ENCODE assay signal across 8 cellular contexts in the genomic region with DNA sequence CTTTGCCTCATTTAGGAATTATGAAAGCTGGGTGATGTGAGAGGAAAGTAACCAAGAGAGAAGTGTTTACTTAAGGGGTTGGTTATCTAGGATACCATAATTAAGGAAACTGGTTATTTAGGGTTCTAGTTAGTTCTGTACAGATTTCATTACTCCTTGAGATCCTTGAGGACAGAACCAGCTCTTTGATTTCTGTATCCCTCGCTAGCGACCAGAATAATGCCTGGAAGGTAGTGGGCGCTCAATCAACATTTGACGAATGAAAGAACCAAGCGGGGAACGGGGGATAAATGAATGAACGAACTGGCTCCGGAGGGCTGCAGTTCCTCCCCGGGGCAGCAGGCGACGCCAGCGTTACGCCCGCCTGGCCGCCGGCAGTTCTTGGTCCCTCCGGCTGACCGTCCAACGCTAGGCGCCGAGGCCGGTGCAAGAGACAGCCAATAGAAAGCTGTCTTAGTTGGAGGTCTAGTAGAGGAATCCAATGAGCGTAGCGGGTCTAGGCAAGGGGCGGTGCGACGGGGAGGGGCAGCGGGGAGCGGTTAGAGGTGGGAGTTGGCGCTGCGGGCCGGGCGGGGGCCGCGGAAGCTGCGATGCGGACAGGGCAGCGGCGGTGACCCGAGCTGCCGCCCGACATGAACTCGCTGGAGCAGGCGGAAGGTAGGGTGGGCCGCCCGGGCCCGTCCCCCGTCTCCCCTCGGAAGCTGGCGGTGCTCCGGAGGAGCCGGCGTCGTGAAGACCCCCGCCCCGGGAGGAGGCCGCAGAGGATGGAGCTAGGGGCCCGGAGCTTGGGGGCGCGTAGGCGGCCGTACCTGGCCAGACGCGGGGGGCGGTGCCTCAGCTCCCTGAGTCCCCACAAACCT. TPM values are rescaled to one million over a fixed set of nuclear protein-coding genes. Genes with fewer than 3 reads are reported as not detected.
DNase-seq lines count a peak whose midpoint lies in the region; ATAC-seq and TF ChIP-seq lines count a peak whose summit lies in the region.

A gene with protein sequence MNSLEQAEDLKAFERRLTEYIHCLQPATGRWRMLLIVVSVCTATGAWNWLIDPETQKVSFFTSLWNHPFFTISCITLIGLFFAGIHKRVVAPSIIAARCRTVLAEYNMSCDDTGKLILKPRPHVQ (plus strand): TSS at position 542 of the 860 bp plus-strand sequence. CDS start 91 bp downstream, at position 633.

- 0 out of 2 replicates have a peak, but pooled peaks cover 4% of the 10 kb centered on the region for H3K27me3 ChIP-seq in PC-3 (ENCODE audit: low read length)
- H3K27me3 ChIP-seq in mucosa of rectum (ENCODE audit: control insufficient read depth in 2 of 2, insufficient read depth in 2 of 2, low read length in 2 of 2) = no peaks in the 10 kb centered on the region

- H3K4me2 ChIP-seq in PC-3 (ENCODE audit: low read length) = peak within 1 kb of the TSS; percentile 87

- BruUV-seq in PC-3 (replicated peaks; lab: Mats Ljungman, UMichigan) = no TSS peak

- TF ChIP-seq CTCF in PC-3 (conservative IDR thresholded peaks at IDR 0.05; ENCODE audit: low read depth, low read length) (peak; percentile 91), epithelial cell of proximal tubule (conservative IDR thresholded peaks at IDR 0.05; ENCODE audit: low read depth, low read length) (peak; percentile 98)

- H3F3A ChIP-seq in PC-3 (ENCODE audit: low read length, unreplicated experiment) = no peaks in the 10 kb centered on the region

- H3K27ac ChIP-seq in PC-3 (ENCODE audit: low read length) (no peak within 1 kb of the TSS), mucosa of rectum (ENCODE audit: low read depth in 2 of 2, low read length in 2 of 2) (peak within 1 kb of the TSS; percentile 80 to 84)

- H3K9me2 ChIP-seq in PC-3 (replicated peaks; ENCODE audit: low read length) = no peaks in the 10 kb centered on the region

- H3K4me1 ChIP-seq in PC-3 (ENCODE audit: insufficient read depth, low read length) (peaks cover 6% of the 10 kb centered on the region), mucosa of rectum (ENCODE audit: control insufficient read depth in 2 of 2, insufficient read depth in 2 of 2, low read length in 2 of 2) (peaks cover 5 to 6% of the 10 kb centered on the region in 2 donors)

- H3K36me3 ChIP-seq in PC-3 (ENCODE audit: low read depth, low read length) = peaks cover 3% of the 10 kb centered on the region; the same call in 1 of the 2 replicates
- H3K36me3 ChIP-seq in mucosa of rectum (ENCODE audit: control insufficient read depth in 2 of 2, insufficient read depth in 2 of 2, low read length in 2 of 2) = no peaks in the 10 kb centered on the region

- intact Hi-C loops in PC-3 (cut with micrococcal nuclease) = loop anchor here (1.0 to 10.0 kb wide), 5 partner anchors 42 to 640 kb away; partner anchors contain the start of genes BRD7 and HEATR3

- H4K20me1 ChIP-seq in PC-3 (ENCODE audit: low read length) = no peaks in the 10 kb centered on the region

- ATAC-seq in GM21619 (IDR thresholded peaks at IDR 0.05; ENCODE audit: unreplicated experiment) (peak; percentile 99), PC-3 (peak; percentile 93)

- H3K9me3 ChIP-seq in PC-3 (ENCODE audit: low read length) = no peaks in the 10 kb centered on the region
- H3K9me3 ChIP-seq in mucosa of rectum (ENCODE audit: control insufficient read depth in 2 of 2, low read length in 2 of 2) = no peaks in the 10 kb centered on the region

- DNase-seq in DMS79 (lab: John Stamatoyannopoulos, UW) (peak; percentile 60), PC-3 (peak; percentile 93), activated T-cell treated with anti-CD3 and anti-CD28 coated beads for 48 hours (ENCODE audit: low read depth) (peak; percentile 91), epithelial cell of proximal tubule (ENCODE audit: low read depth) (peak; percentile 75)
- DNase-seq in Jurkat, Clone E6-1 (ENCODE audit: low read depth, low spot score) = peak; percentile 94
- DNase-seq in stimulated activated CD8-positive, alpha-beta memory T cell treated with anti-CD3 and anti-CD28 coated beads, Interleukin-4, amount 100 ng/mL, for 48 hours = peak; percentile 94

- H3K4me3 ChIP-seq in Jurkat, Clone E6-1 (ENCODE audit: low read length) = peak within 1 kb of the TSS; percentile 91
- H3K4me3 ChIP-seq in PC-3 (ENCODE audit: low read length) (peak within 1 kb of the TSS; percentile 95), epithelial cell of proximal tubule (ENCODE audit: low read depth, low read length) (peak within 1 kb of the TSS; percentile 84), mucosa of rectum (ENCODE audit: low read length in 2 of 2) (peak within 1 kb of the TSS; percentile 70 to 90)

- H3K79me2 ChIP-seq in PC-3 (ENCODE audit: low read length) = peaks cover 19% of the 10 kb centered on the region

- CTCF ChIA-PET in PC-3 (lab: Charles Lee) = interaction anchor here (0.5 to 1.1 kb wide), 8 partner anchors 13 to 336 kb away, joined by 3 to 16 read pairs (median 3); partner anchors contain the start of gene HEATR3

- H3K9ac ChIP-seq in PC-3 (ENCODE audit: low read length) (peak within 1 kb of the TSS; percentile 87), mucosa of rectum (ENCODE audit: low read depth in 1 of 2, low read length in 2 of 2) (peak within 1 kb of the TSS; percentile 88 to 90)

- peak within 1 kb of the TSS; percentile 93 for H2AFZ ChIP-seq in PC-3 (ENCODE audit: low read length)

- POLR2A ChIA-PET in PC-3 (lab: Charles Lee; ENCODE audit: unreplicated experiment) = interaction anchor here (0.6 to 1.1 kb wide), 2 partner anchors 41 to 378 kb away, joined by 3 read pairs; partner anchors contain the start of gene HEATR3

RNA-seq across cellular contexts. Expression of the gene that starts here (rescaled TPM):
- polyA plus RNA-seq in Jurkat, Clone E6-1 (2012; ENCODE audit: insufficient read depth, insufficient read length) = 15.0 TPM
- total RNA-seq in PC-3 (2014; rRNA removed) (7.0 and 10.5 TPM in 2 replicates), epithelial cell of proximal tubule (13.1 and 20.3 TPM in 2 replicates)
